ENCODE assay signal across 21 cellular contexts in the genomic region with DNA sequence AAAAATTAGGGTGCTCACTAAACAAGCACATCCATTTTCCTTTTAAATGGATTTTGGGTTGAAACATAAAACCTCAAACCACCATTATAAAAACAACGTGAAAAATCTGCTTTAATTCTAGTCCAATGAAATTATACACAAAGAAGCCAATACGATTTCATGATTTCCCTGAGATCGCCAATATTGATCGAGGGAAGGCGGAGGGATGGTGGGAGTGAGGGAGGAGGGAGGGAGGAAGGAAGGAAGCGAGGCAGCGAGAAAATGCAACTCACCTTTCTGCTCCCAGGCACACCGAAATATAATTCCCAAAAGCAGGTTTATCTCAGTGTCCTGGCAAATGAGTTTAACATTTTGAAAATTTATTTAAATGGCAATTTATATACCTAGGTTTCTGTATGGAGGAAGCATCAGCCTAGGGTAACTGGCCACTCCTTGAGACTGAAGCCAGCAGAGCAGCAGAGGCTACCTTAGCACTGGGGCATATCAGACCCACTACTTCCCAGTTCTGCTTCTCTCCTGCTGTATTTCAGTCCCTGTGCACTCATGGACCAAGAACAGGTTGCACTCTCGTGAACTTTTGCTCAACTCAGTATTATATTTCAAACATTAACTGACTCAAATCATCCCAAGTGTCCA. TPM values are rescaled to one million over a fixed set of nuclear protein-coding genes. Genes with fewer than 3 reads are reported as not detected.
DNase-seq lines count a peak whose midpoint lies in the region; ATAC-seq, FAIRE-seq and TF ChIP-seq lines count a peak whose summit lies in the region.
"Had no signal": no experiment of that assay in that cellular context is flagged by ENCODE, and none has a peak within 500 bp of the region (broad histone marks: within the 10 kb centered on the region; RNA-seq: fewer than 3 reads in every experiment).

No MANE protein-coding gene starts in this region.

- 3 to 6% (median 3%) methylated on average over 9 of the region's 9 CpGs for WGBS in small intestine, 3 donors

- peaks cover 25% of the 10 kb centered on the region for H3K9me3 Mint-ChIP-seq in activated CD4-positive, alpha-beta T cell treated with anti-CD3 and anti-CD28 coated beads, Interleukin-2, amount 10 ng/mL, durations not matched to agents 24 days and 14 days
- peaks cover 36% of the 10 kb centered on the region for H3K9me3 Mint-ChIP-seq in glutamatergic neuron (ENCODE audit: unreplicated experiment)
- H3K9me3 Mint-ChIP-seq: dendritic cell treated with granulocyte-macrophage colony-stimulating factor and Interleukin-4, amounts not matched to agents 40 ng/mL and 50 ng/mL, for 4 days had no signal

- H3K27ac Mint-ChIP-seq in activated CD4-positive, alpha-beta T cell treated with anti-CD3 and anti-CD28 coated beads, Interleukin-2, amount 10 ng/mL, durations not matched to agents 24 days and 14 days: peak overlapping the region; percentile 8
- peak overlapping the region; percentile 98 for H3K27ac Mint-ChIP-seq in glutamatergic neuron (ENCODE audit: unreplicated experiment)
- H3K27ac Mint-ChIP-seq: activated naive CD8-positive, alpha-beta T cell treated with anti-CD3 and anti-CD28 coated beads, Interleukin-2, amount 50 U/mL, for 24 hours; CD8-positive, alpha-beta memory T cell; dendritic cell treated with granulocyte-macrophage colony-stimulating factor and Interleukin-4, amounts not matched to agents 40 ng/mL and 50 ng/mL, for 4 days had no signal

- no peak for ATAC-seq in HG03378 (IDR thresholded peaks at IDR 0.05; ENCODE audit: unreplicated experiment)
- ATAC-seq: activated naive CD8-positive, alpha-beta T cell treated with anti-CD3 and anti-CD28 coated beads, Interleukin-2, amount 50 U/mL, for 24 hours; gastrocnemius medialis; pancreas; SK-N-SH treated with all-trans-retinoic acid at 6 μM for 48 hours had no signal

- intact Hi-C loops in activated CD4-positive, alpha-beta T cell treated with anti-CD3 and anti-CD28 coated beads, Interleukin-2, amount 10 ng/mL, durations not matched to agents 24 days and 14 days (cut with micrococcal nuclease): loop anchor here (5.0 kb wide), 1 partner anchor 81 kb away; the partner anchor contains the start of gene ST8SIA3

- DNase-seq in activated CD4-positive, alpha-beta T cell treated with anti-CD3 and anti-CD28 coated beads, Interleukin-2, amount 10 ng/mL, durations not matched to agents 24 days and 14 days: peak; percentile 38
- no peak for DNase-seq in activated CD4-positive, alpha-beta T cell treated with anti-CD3 and anti-CD28 coated beads for 48 hours
- DNase-seq in NCI-H524 (lab: John Stamatoyannopoulos, UW): peak; percentile 41 to 69
- peak; percentile 46 for DNase-seq in glutamatergic neuron
- DNase-seq in small intestine: peak; percentile 62
- DNase-seq in NCI-H2227 treated with DMSO at 0.1 percent for 48 hours (lab: John Stamatoyannopoulos, UW): no peak
- DNase-seq in EL: no peak
- DNase-seq: activated CD4-positive, alpha-beta T cell treated with anti-CD3 and anti-CD28 coated beads, Interleukin-2, amount 50 U/mL, for 48 hours; activated naive CD8-positive, alpha-beta T cell treated with anti-CD3 and anti-CD28 coated beads, Interleukin-2, amount 50 U/mL, for 24 hours; CD8-positive, alpha-beta memory T cell; gastrocnemius medialis; HCEC 1CT; left ventricle myocardium inferior; NCI-H1105 treated with DMSO at 0.1 percent for 48 hours; NCI-H2107; pancreas; stomach had no signal

- H3K4me1 Mint-ChIP-seq in activated CD4-positive, alpha-beta T cell treated with anti-CD3 and anti-CD28 coated beads, Interleukin-2, amount 10 ng/mL, durations not matched to agents 24 days and 14 days: peaks cover 21% of the 10 kb centered on the region
- H3K4me1 Mint-ChIP-seq in glutamatergic neuron (ENCODE audit: low read depth, unreplicated experiment): peaks cover 43% of the 10 kb centered on the region

- FAIRE-seq in small intestine (lab: Jason Lieb, UNC): no peak
- FAIRE-seq: bronchial epithelial cell, pancreas had no signal

- TF ChIP-seq CTCF in glutamatergic neuron (IDR thresholded peaks at IDR 0.05; ENCODE audit: partially characterized antibody, unreplicated experiment): no peak

- H3K4me3 Mint-ChIP-seq in activated CD4-positive, alpha-beta T cell treated with anti-CD3 and anti-CD28 coated beads, Interleukin-2, amount 10 ng/mL, durations not matched to agents 24 days and 14 days: no peak overlapping the region
- H3K4me3 Mint-ChIP-seq in glutamatergic neuron (ENCODE audit: unreplicated experiment): peak overlapping the region; percentile 96
- H3K4me3 Mint-ChIP-seq: activated naive CD8-positive, alpha-beta T cell treated with anti-CD3 and anti-CD28 coated beads, Interleukin-2, amount 50 U/mL, for 24 hours; dendritic cell treated with granulocyte-macrophage colony-stimulating factor and Interleukin-4, amounts not matched to agents 40 ng/mL and 50 ng/mL, for 4 days had no signal

- peaks cover 14% of the 10 kb centered on the region for H3K36me3 Mint-ChIP-seq in activated CD4-positive, alpha-beta T cell treated with anti-CD3 and anti-CD28 coated beads, Interleukin-2, amount 10 ng/mL, durations not matched to agents 24 days and 14 days (ENCODE audit: low read depth)
- H3K36me3 Mint-ChIP-seq in glutamatergic neuron (ENCODE audit: unreplicated experiment): peaks cover 9% of the 10 kb centered on the region
- H3K36me3 Mint-ChIP-seq: CD8-positive, alpha-beta memory T cell had no signal

- H3K4me3 ChIP-seq in small intestine (ENCODE audit: low read depth in 1 of 2, low read length in 2 of 2): peak overlapping the region in 1 of 2 donors; percentile 86
- H3K4me3 ChIP-seq: stomach had no signal

- no peaks in the 10 kb centered on the region for H3K9me3 ChIP-seq in small intestine (ENCODE audit: control insufficient read depth, low read depth)
- H3K9me3 ChIP-seq: gastrocnemius medialis, pancreas had no signal

- peak overlapping the region; percentile 89 to 93 for H3K27ac ChIP-seq in small intestine (ENCODE audit: low read depth in 1 of 2, low read length in 1 of 2)
- H3K27ac ChIP-seq: gastrocnemius medialis, left ventricle myocardium inferior, pancreas, stomach had no signal

- peaks cover 77% of the 10 kb centered on the region for H3K27me3 Mint-ChIP-seq in activated CD4-positive, alpha-beta T cell treated with anti-CD3 and anti-CD28 coated beads, Interleukin-2, amount 10 ng/mL, durations not matched to agents 24 days and 14 days
- peaks cover 44% of the 10 kb centered on the region for H3K27me3 Mint-ChIP-seq in glutamatergic neuron (ENCODE audit: unreplicated experiment)

- no peaks in the 10 kb centered on the region for H3K36me3 ChIP-seq in small intestine (ENCODE audit: control insufficient read depth in 2 of 2, insufficient read depth in 2 of 2, low read length in 2 of 2)
- H3K36me3 ChIP-seq: gastrocnemius medialis, left ventricle myocardium inferior, pancreas, stomach had no signal

- peaks cover 0 to 49% of the 10 kb centered on the region in 2 donors for H3K27me3 ChIP-seq in small intestine (ENCODE audit: control insufficient read depth in 2 of 2, insufficient read depth in 2 of 2, low read length in 2 of 2)

- no peaks in the 10 kb centered on the region for H3K4me1 ChIP-seq in small intestine (ENCODE audit: control insufficient read depth in 2 of 2, insufficient read depth in 1 of 2, low read depth in 1 of 2, low read length in 1 of 2)
- H3K4me1 ChIP-seq: pancreas had no signal

RNA-seq across cellular contexts. Expression of gene ONECUT2, which starts 2.3 kb away (rescaled TPM):
- not detected in 2 replicates for total RNA-seq in activated CD4-positive, alpha-beta T cell treated with anti-CD3 and anti-CD28 coated beads, Interleukin-2, amount 10 ng/mL, durations not matched to agents 24 days and 14 days
- total RNA-seq in glutamatergic neuron (ENCODE audit: unreplicated experiment): 230 TPM
- 1 to 10 TPM; 6.5 to 9.2 (median 6.9) TPM for polyA plus RNA-seq in small intestine
- total RNA-seq: CD8-positive, alpha-beta memory T cell had no signal
- polyA plus RNA-seq: CD8-positive, alpha-beta memory T cell had no signal

Comparison
In these comparisons a context has a peak if more than half of its experiments do, and no peak if none do; other contexts are left out.
1. DNase-seq: peak in activated CD4-positive, alpha-beta T cell treated with anti-CD3 and anti-CD28 coated beads, Interleukin-2, amount 10 ng/mL, durations not matched to agents 24 days and 14 days (single experiment), NCI-H524 (2 of 2), glutamatergic neuron (single experiment) and small intestine (single experiment); none in activated CD4-positive, alpha-beta T cell treated with anti-CD3 and anti-CD28 coated beads for 48 hours (single experiment), NCI-H2227 treated with DMSO at 0.1 percent for 48 hours (single experiment) and EL (single experiment).
2. RNA of gene ONECUT2, which starts 2.3 kb away (total RNA-seq): 230 TPM in glutamatergic neuron (single experiment); not detected in activated CD4-positive, alpha-beta T cell treated with anti-CD3 and anti-CD28 coated beads, Interleukin-2, amount 10 ng/mL, durations not matched to agents 24 days and 14 days; every median in the first group is over 100 times any median in the second.